24 cellular contexts compared by ENCODE assay signal in the genomic region with DNA sequence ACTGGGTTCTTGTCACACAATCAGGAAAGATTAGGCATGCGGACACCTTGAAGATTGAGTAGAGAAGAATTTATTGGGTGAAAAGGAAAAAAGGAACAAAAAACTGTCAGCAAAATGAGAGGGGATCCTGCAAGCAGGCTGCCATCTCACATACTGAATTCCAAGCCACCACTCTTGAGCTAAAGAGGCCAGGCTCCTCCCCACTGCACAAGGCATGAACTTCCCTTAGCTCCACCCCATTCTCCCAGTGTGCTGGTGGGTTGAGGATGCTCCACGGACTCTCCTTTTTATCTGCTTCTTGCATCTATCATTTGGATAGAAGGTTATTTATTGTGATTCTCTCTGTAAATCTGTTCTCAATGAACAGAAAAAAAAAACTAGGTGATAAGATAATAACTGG.
"Had no signal": no experiment of that assay in that cellular context is flagged by ENCODE, and none has a peak within 500 bp of the region (broad histone marks: within the 10 kb centered on the region; RNA-seq: fewer than 3 reads in every experiment).

No MANE protein-coding gene starts in this region.

- H3K9me3 ChIP-seq: SK-N-SH had no signal

- H3K4me3 Mint-ChIP-seq: T-cell; T-helper 1 cell treated with Interleukin-12 subunit alpha and Interleukin-12 subunit beta and Interleukin-4 antibody, amounts not matched to agents 30 μg/mL and 1 μg/mL, for 36 hours had no signal

- DNase-seq: IMR-90; Karpas-422; KG1; MM.1S; NCI-H1092 treated with DMSO at 0.1 percent for 48 hours; NCI-H1436; NCI-H187; NCI-H2029; NCI-H2171; NCI-H226; NCI-H446; NCI-H510A; NCI-H524 treated with DMSO at 0.1 percent for 48 hours; NCI-H69; NCI-H774; NK-92 treated with Interleukin-12 subunit alpha and Interleukin-12 subunit beta, amount 100 ng/mL, for 24 hours; PC-3; SHP77; SK-N-SH; SW 1271; T-cell had no signal

- ATAC-seq: Panc1, PC-3, T-cell had no signal

- H3K4me2 ChIP-seq: SK-N-SH had no signal

- H3K9ac ChIP-seq: SK-N-SH had no signal

- H3K4me1 Mint-ChIP-seq: T-cell had no signal

- H3K27ac ChIP-seq: RWPE1 had no signal

- H3K36me3 Mint-ChIP-seq: T-cell had no signal

- H3K27ac Mint-ChIP-seq: T-cell; T-helper 1 cell treated with Interleukin-12 subunit alpha and Interleukin-12 subunit beta and Interleukin-4 antibody, amounts not matched to agents 30 μg/mL and 1 μg/mL, for 36 hours had no signal
